ENCODE assay signal across 8 cellular contexts in the genomic region with DNA sequence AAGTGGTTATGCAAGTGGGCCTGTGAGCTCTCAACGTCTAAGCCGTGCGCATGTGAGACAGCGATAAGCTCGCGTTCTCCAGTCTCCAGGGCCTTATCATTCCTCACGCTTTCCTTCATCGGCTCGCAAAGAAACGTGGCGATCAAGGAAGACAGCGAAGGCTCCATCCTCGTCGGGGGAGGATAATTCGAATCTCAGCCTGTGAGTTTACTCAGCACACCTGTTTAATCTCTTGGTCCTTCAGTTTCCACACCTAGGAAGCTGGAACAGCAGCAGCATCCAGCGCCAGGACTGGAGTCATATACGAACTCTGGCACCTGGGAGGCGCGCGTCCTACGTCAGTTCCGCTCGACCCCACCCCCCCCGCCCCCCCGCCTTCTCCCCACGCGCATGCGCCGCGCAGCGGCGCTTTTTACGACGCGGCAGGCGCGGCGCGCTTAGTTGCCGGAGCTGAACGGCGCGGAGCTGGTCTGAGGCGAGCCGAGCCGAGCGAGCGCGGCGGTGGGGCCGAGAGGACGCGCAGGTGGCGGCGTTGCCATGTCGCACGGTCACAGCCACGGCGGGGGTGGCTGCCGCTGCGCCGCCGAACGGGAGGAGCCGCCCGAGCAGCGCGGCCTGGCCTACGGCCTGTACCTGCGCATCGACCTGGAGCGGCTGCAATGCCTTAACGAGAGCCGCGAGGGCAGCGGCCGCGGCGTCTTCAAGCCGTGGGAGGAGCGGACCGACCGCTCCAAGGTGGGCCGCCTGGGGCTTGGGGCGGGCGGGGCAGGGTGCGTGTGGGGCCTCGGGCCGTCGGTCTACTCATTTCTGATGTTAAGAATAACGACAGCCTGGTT. TPM values are rescaled to one million over a fixed set of nuclear protein-coding genes. Genes with fewer than 3 reads are reported as not detected.
DNase-seq lines count a peak whose midpoint lies in the region; ATAC-seq and TF ChIP-seq lines count a peak whose summit lies in the region.

A gene with protein sequence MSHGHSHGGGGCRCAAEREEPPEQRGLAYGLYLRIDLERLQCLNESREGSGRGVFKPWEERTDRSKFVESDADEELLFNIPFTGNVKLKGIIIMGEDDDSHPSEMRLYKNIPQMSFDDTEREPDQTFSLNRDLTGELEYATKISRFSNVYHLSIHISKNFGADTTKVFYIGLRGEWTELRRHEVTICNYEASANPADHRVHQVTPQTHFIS (plus strand): TSS at position 440 of the 836 bp plus-strand sequence. CDS start 98 bp downstream, at position 538.

- H2AFZ ChIP-seq in Karpas-422 (ENCODE audit: low read length) = peak within 1 kb of the TSS; percentile 79; the same call in 1 of the 2 replicates

- peak within 1 kb of the TSS; percentile 35; the same call in 1 of the 2 replicates for H3K27ac ChIP-seq in Karpas-422 (ENCODE audit: low read length)
- peak within 1 kb of the TSS; percentile 89 to 94 (median 92) for H3K27ac ChIP-seq in Peyer's patch
- peak within 1 kb of the TSS; percentile 86 to 95 (median 91) for H3K27ac ChIP-seq in esophagus muscularis mucosa (replicated peaks in 1 of 4)

- H3K9me3 ChIP-seq in Karpas-422 (ENCODE audit: low read length) (no peaks in the 10 kb centered on the region), Peyer's patch (no peaks in the 10 kb centered on the region), esophagus muscularis mucosa (no peaks in the 10 kb centered on the region)

- peaks cover 12% of the 10 kb centered on the region for H3K36me3 Mint-ChIP-seq in activated T-cell treated with anti-CD3 and anti-CD28 coated beads, Interleukin-2, amount 50 U/mL, for 4 hours (ENCODE audit: insufficient read depth)

- H3K4me1 Mint-ChIP-seq in activated T-cell treated with anti-CD3 and anti-CD28 coated beads, Interleukin-2, amount 50 U/mL, for 4 hours (ENCODE audit: low read depth) = peaks cover 35% of the 10 kb centered on the region

- peak within 1 kb of the TSS; percentile 85 for H3K4me3 Mint-ChIP-seq in activated T-cell treated with anti-CD3 and anti-CD28 coated beads, Interleukin-2, amount 50 U/mL, for 4 hours

- no peaks in the 10 kb centered on the region for H3K27me3 Mint-ChIP-seq in activated T-cell treated with anti-CD3 and anti-CD28 coated beads, Interleukin-2, amount 50 U/mL, for 4 hours (ENCODE audit: low read depth)

- no peaks in the 10 kb centered on the region for H3K9me2 ChIP-seq in Karpas-422 (replicated peaks; ENCODE audit: insufficient read depth, low read length)

- H3K9me3 Mint-ChIP-seq in activated T-cell treated with anti-CD3 and anti-CD28 coated beads, Interleukin-2, amount 50 U/mL, for 4 hours = no peaks in the 10 kb centered on the region

- peak; percentile 80 to 88 for TF ChIP-seq POLR2A in Peyer's patch (IDR thresholded peaks at IDR 0.05)
- TF ChIP-seq POLR2A in esophagus muscularis mucosa (IDR thresholded peaks at IDR 0.05; ENCODE audit: low read depth) = peak; percentile 73

- H3K27me3 ChIP-seq in Karpas-422 (ENCODE audit: low read length) (no peaks in the 10 kb centered on the region), Peyer's patch (no peaks in the 10 kb centered on the region), esophagus muscularis mucosa (no peaks in the 10 kb centered on the region)

- TF ChIP-seq EP300 in esophagus muscularis mucosa (IDR thresholded peaks at IDR 0.05) = peak; percentile 3

- H3K36me3 ChIP-seq in Karpas-422 (ENCODE audit: insufficient read depth, low read length) = peaks cover 15% of the 10 kb centered on the region; the same call in 1 of the 2 replicates
- peaks cover 0 to 13% (median 0%) of the 10 kb centered on the region in 3 donors for H3K36me3 ChIP-seq in Peyer's patch
- H3K36me3 ChIP-seq in esophagus muscularis mucosa = peaks cover 4 to 36% (median 24%) of the 10 kb centered on the region in 4 donors

- peak; percentile 97 for DNase-seq in D341Med (ENCODE audit: low spot score)
- DNase-seq in Karpas-422 = peak; percentile 94
- DNase-seq in Peyer's patch = peak; percentile 74 to 92 (median 91)
- peak; percentile 69 for DNase-seq in activated T-cell treated with anti-CD3 and anti-CD28 coated beads, Interleukin-2, amount 50 U/mL, for 4 hours
- peak; percentile 95 for DNase-seq in esophagus muscularis mucosa (ENCODE audit: extremely low spot score)
- peak; percentile 83 for DNase-seq in myocyte (ENCODE audit: low read depth)
- peak; percentile 59 to 72 for DNase-seq in stimulated activated CD8-positive, alpha-beta memory T cell treated with anti-CD3 and anti-CD28 coated beads, Interleukin-7, amount 100 ng/mL, for 4 hours (ENCODE audit: low read depth in 2 of 2)

- H3K4me2 ChIP-seq in Karpas-422 (ENCODE audit: low read depth, low read length, poor library complexity, severe bottlenecking) = peak within 1 kb of the TSS; percentile 96

- peaks cover 27% of the 10 kb centered on the region for H3K4me1 ChIP-seq in Karpas-422 (ENCODE audit: low read length)
- H3K4me1 ChIP-seq in Peyer's patch = peaks cover 0 to 31% (median 2%) of the 10 kb centered on the region in 4 donors
- peaks cover 20 to 43% (median 30%) of the 10 kb centered on the region in 4 donors for H3K4me1 ChIP-seq in esophagus muscularis mucosa

- peaks cover 72% of the 10 kb centered on the region for H3K79me2 ChIP-seq in Karpas-422 (ENCODE audit: low read length)

- H3K9ac ChIP-seq in Karpas-422 (ENCODE audit: low read length) = peak within 1 kb of the TSS; percentile 94

- WGBS in esophagus muscularis mucosa = 0% methylated on average over 17 of the region's 91 CpGs

- peak within 1 kb of the TSS; percentile 96 for H3K4me3 ChIP-seq in Karpas-422 (ENCODE audit: low read length)
- peak within 1 kb of the TSS; percentile 71 to 98 (median 83) for H3K4me3 ChIP-seq in Peyer's patch
- peak within 1 kb of the TSS; percentile 75 to 100 (median 96) for H3K4me3 ChIP-seq in esophagus muscularis mucosa

- TF ChIP-seq CTCF in Peyer's patch (IDR thresholded peaks at IDR 0.05) = no peak
- no peak for TF ChIP-seq CTCF in esophagus muscularis mucosa (IDR thresholded peaks at IDR 0.05)

- peak; percentile 62 for ATAC-seq in GM21576 (IDR thresholded peaks at IDR 0.05; ENCODE audit: unreplicated experiment)
- peak; percentile 90 to 91 for ATAC-seq in activated T-cell treated with anti-CD3 and anti-CD28 coated beads, Interleukin-2, amount 50 U/mL, for 4 hours

- intact Hi-C loops in esophagus muscularis mucosa (cut with DNase I) = loop anchor here (5.0 kb wide), 1 partner anchor 89 kb away; a partner anchor contains a TSS

- peaks cover 13% of the 10 kb centered on the region for H4K20me1 ChIP-seq in Karpas-422 (ENCODE audit: insufficient read depth, low read depth, low read length)

RNA-seq across cellular contexts. Expression of the gene that starts here (rescaled TPM):
- 35.6 and 55.7 TPM in 2 replicates for total RNA-seq in Karpas-422 (2014; rRNA removed; shearing (Covaris generic); ENCODE audit: low replicate concordance)
- 10 to 100 TPM; 19.4 to 47.0 (median 30.1) TPM for total RNA-seq in Peyer's patch
- total RNA-seq in activated T-cell treated with anti-CD3 and anti-CD28 coated beads, Interleukin-2, amount 50 U/mL, for 4 hours = 100 to 1,000 TPM; 125 to 128 (median 126) TPM
- total RNA-seq in esophagus muscularis mucosa = 10 to 100 TPM; 43.6 to 66.6 (median 56.0) TPM
- total RNA-seq in myocyte = 51.7 and 53.4 TPM in 2 replicates
- 35.6 TPM for polyA plus RNA-seq in myocyte (2012)

Comparison
In these comparisons a context has a peak if more than half of its experiments do, and no peak if none do; other contexts are left out.
1. Peak in every context shown above with its lines: DNase-seq, ATAC-seq, H3K4me3 ChIP-seq and H3K27ac ChIP-seq.
2. H3K27ac ChIP-seq: peak in every context shown above with its lines; median percentile 92 in Peyer's patch; 91 in esophagus muscularis mucosa; 35 in Karpas-422.